In genomic region chr4:145154573-145154972, GRCh38 we compare ENCODE assay signal across 1 cellular context.
TF ChIP-seq lines count a peak whose summit lies in the region.

No MANE protein-coding gene starts in this region.

TF ChIP-seq in SK-N-SH treated with all-trans-retinoic acid at 6 μM for 48 hours, 23 proteins besides CTCF, POLR2A, EP300 and RAD21 (continued from another document):
- TF ChIP-seq PATZ1 (CRISPR knock-in tag; IDR thresholded peaks at IDR 0.05; ENCODE audit: borderline replicate concordance) (no peak), CSDC2 (CRISPR knock-in tag; IDR thresholded peaks at IDR 0.05) (no peak), ESRRG (CRISPR knock-in tag; IDR thresholded peaks at IDR 0.05) (no peak), ARNTL (CRISPR knock-in tag; IDR thresholded peaks at IDR 0.05; ENCODE audit: borderline replicate concordance, low read depth) (no peak)
